17 cellular contexts compared by ENCODE assay signal in the genomic region with DNA sequence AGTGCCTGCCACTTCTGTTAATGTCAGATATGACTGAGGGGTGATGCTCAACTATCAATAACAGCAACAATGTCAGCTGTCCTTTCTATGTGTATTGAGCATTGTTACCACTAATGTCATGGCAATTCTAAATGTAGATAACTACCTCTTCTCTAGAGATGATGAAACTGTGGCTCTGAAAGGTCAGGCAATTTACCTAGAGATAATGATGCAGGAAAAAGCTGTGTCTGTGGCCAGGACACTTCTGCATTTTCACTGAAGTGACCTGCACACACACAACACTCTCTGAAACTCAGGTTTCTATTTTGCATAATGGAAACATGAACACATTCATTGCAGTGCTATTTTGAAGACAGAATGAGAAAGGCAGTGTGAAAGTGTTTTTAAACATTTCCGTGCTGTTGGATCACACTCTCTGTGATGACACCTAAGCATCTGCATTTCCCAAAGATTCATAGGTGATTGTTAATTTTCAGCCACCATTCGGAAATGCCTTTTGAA.
DNase-seq lines count a peak whose midpoint lies in the region; ATAC-seq, FAIRE-seq and TF ChIP-seq lines count a peak whose summit lies in the region.
"Had no signal": no experiment of that assay in that cellular context is flagged by ENCODE, and none has a peak within 500 bp of the region (broad histone marks: within the 10 kb centered on the region; RNA-seq: fewer than 3 reads in every experiment).

No MANE protein-coding gene starts in this region.

- 2% methylated on average over 2 of the region's 2 CpGs for WGBS in GM12878 (ENCODE audit: insufficient coverage, insufficient replicate concordance, low lambda C conversion rate, missing lambda C conversion rate)
- WGBS in right lobe of liver (ENCODE audit: insufficient coverage, low coverage, low lambda C conversion rate, missing lambda C conversion rate) = 54% methylated on average over 2 of the region's 2 CpGs

- no peaks in the 10 kb centered on the region for H3K36me3 Mint-ChIP-seq in neural progenitor cell

- BruUV-seq in GM12878 (replicated peaks; lab: Mats Ljungman, UMichigan) = no TSS peak

- peaks cover 3% of the 10 kb centered on the region for H3K4me1 Mint-ChIP-seq in neural progenitor cell
- H3K4me1 Mint-ChIP-seq: immature natural killer cell had no signal

- H2AFZ ChIP-seq in GM12878 (ENCODE audit: control insufficient read depth, low read depth, low read length) = no peak overlapping the region
- no peak overlapping the region for H2AFZ ChIP-seq in neural progenitor cell (replicated peaks)
- H2AFZ ChIP-seq: GM23248 had no signal

- POLR2A ChIA-PET in GM12878 (lab: Charles Lee) = interaction anchor here (0.6 to 3.2 kb wide), 6 partner anchors 9 to 26 kb away, joined by 3 to 25 read pairs (median 5); no protein-coding TSS in a partner anchor

- H3K9ac ChIP-seq in GM12878 (ENCODE audit: control insufficient read depth, insufficient read depth, low read length) = no peak overlapping the region
- H3K9ac ChIP-seq in neural progenitor cell = no peak overlapping the region
- H3K9ac ChIP-seq: GM23248, KMS-11 had no signal

- RAD21 ChIA-PET in GM12878 (lab: Charles Lee; ENCODE audit: unreplicated experiment) = interaction anchor here (1.3 to 4.0 kb wide), 6 partner anchors 9 to 60 kb away, joined by 3 to 30 read pairs (median 6); no protein-coding TSS in a partner anchor

- H3K27ac ChIP-seq in GM12878 (ENCODE audit: control insufficient read depth, insufficient read depth) (peak overlapping the region; percentile 69), neural progenitor cell (no peak overlapping the region), right lobe of liver (no peak overlapping the region)
- H3K27ac ChIP-seq: cardiac muscle cell, GM23248, KMS-11, SJSA1 had no signal

- H3K4me2 ChIP-seq in GM12878 (ENCODE audit: control insufficient read depth, insufficient read depth) = peak overlapping the region; percentile 60
- H3K4me2 ChIP-seq in neural progenitor cell = no peak overlapping the region
- H3K4me2 ChIP-seq: KMS-11 had no signal

- no peaks in the 10 kb centered on the region for H3F3A ChIP-seq in neural progenitor cell (ENCODE audit: low read depth)

- peak; percentile 89 for FAIRE-seq in GM12878 (lab: Jason Lieb, UNC)

- SMC1A ChIA-PET in GM12878 (lab: Charles Lee; ENCODE audit: uncharacterized antibody, unreplicated experiment) = interaction anchor here (0.8 to 16.1 kb wide), 8 partner anchors 8 to 144 kb away, joined by 3 to 305 read pairs (median 8); no protein-coding TSS in a partner anchor

- intact Hi-C loops in GM12878 (cut with micrococcal nuclease; ENCODE audit: unreplicated experiment) (loop anchor here (1.0 kb wide), 1 partner anchor 17 kb away; no protein-coding TSS in a partner anchor), mucosa of descending colon (cut with DNase I, micrococcal nuclease) (no loop called here), right lobe of liver (cut with DNase I) (no loop called here)

- TF ChIP-seq RAD21 in GM12878 (IDR thresholded peaks at IDR 0.05; ENCODE audit: insufficient read depth, low read depth, low read length) = no peak; the same call in 1 of the 2 replicates

- H3K27me3 ChIP-seq in GM12878 (replicated peaks in 1 of 2; ENCODE audit: control insufficient read depth in 2 of 2, insufficient read depth in 2 of 2, low read length in 1 of 2) = no peaks in the 10 kb centered on the region
- H3K27me3 ChIP-seq in neural progenitor cell = no peaks in the 10 kb centered on the region
- no peaks in the 10 kb centered on the region for H3K27me3 ChIP-seq in right lobe of liver
- H3K27me3 ChIP-seq: cardiac muscle cell had no signal

- H3K36me3 ChIP-seq in GM12878 (ENCODE audit: control insufficient read depth in 2 of 2, insufficient read depth in 2 of 2, low read length in 1 of 2) (peaks cover 0 to 7% of the 10 kb centered on the region in 2 experiments; a peak in 3 of 4 replicates), mucosa of descending colon (ENCODE audit: low read depth) (no peaks in the 10 kb centered on the region), neural progenitor cell (no peaks in the 10 kb centered on the region), right lobe of liver (no peaks in the 10 kb centered on the region)
- H3K36me3 ChIP-seq: cardiac muscle cell, SJSA1 had no signal

- H3K4me3 ChIP-seq in GM12878 = no peak overlapping the region; the same call in 1 of the 2 replicates
- H3K4me3 ChIP-seq in mucosa of descending colon = no peak overlapping the region
- H3K4me3 ChIP-seq in neural progenitor cell = no peak overlapping the region
- no peak overlapping the region for H3K4me3 ChIP-seq in right lobe of liver
- H3K4me3 ChIP-seq: cardiac muscle cell, GM23248, SJSA1 had no signal

- H3K9me3 ChIP-seq in GM12878 (replicated peaks; ENCODE audit: control insufficient read depth, insufficient read depth, low read length) (peaks cover 2% of the 10 kb centered on the region; the same call in 2 of the 3 replicates), mucosa of descending colon (no peaks in the 10 kb centered on the region), neural progenitor cell (ENCODE audit: low read depth) (no peaks in the 10 kb centered on the region), right lobe of liver (no peaks in the 10 kb centered on the region)
- H3K9me3 ChIP-seq: SJSA1 had no signal

- TF ChIP-seq CTCF in GM12878 (IDR thresholded peaks at IDR 0.05 in 2 of 3, conservative IDR thresholded peaks at IDR 0.05 in 1 of 3; ENCODE audit: control insufficient read depth in 2 of 3, extremely low read depth in 1 of 3, insufficient read depth in 1 of 3, low read depth in 3 of 3, low read length in 3 of 3) (no peak), mucosa of descending colon (IDR thresholded peaks at IDR 0.05) (no peak), neural progenitor cell (IDR thresholded peaks at IDR 0.05) (no peak), right lobe of liver (IDR thresholded peaks at IDR 0.05) (no peak)

- peak; percentile 91 to 98 for TF ChIP-seq EP300 in GM12878 (IDR thresholded peaks at IDR 0.05; ENCODE audit: borderline replicate concordance in 1 of 2, control insufficient read depth in 1 of 2, low read depth in 2 of 2, low read length in 2 of 2)

- no peaks in the 10 kb centered on the region for H3K27me3 Mint-ChIP-seq in neural progenitor cell (ENCODE audit: insufficient read depth, low read depth)

- H4K20me1 ChIP-seq in GM12878 (ENCODE audit: control insufficient read depth, insufficient read depth) (no peaks in the 10 kb centered on the region), neural progenitor cell (ENCODE audit: low read depth) (no peaks in the 10 kb centered on the region)

- CTCF ChIA-PET in GM12878 (lab: Yijun Ruan, JAX) = interaction anchor here (0.8 to 2.2 kb wide), 5 partner anchors 9 to 46 kb away, joined by 3 to 7 read pairs (median 6); no protein-coding TSS in a partner anchor

- H3K79me2 ChIP-seq in GM12878 (ENCODE audit: control insufficient read depth, insufficient read depth, low read length) (peaks cover 35% of the 10 kb centered on the region), neural progenitor cell (ENCODE audit: low read depth) (no peaks in the 10 kb centered on the region)

- TF ChIP-seq POLR2A in GM12878 (IDR thresholded peaks at IDR 0.05; ENCODE audit: low read depth, low read length) = no peak
- no peak for TF ChIP-seq POLR2A in right lobe of liver (IDR thresholded peaks at IDR 0.05)

- in situ Hi-C loops in GM12878 (cut with MboI) = loop anchor here (25.0 kb wide), 1 partner anchor 966 kb away; a partner anchor contains a TSS

- no peak overlapping the region for H3K27ac Mint-ChIP-seq in neural progenitor cell
- H3K27ac Mint-ChIP-seq: activated T-helper 2 cell treated with anti-CD3 and anti-CD28 coated beads, Interferon-gamma antibody, Interleukin-2, Interleukin-4, amounts not matched to agents 10 μg/mL and 5 μg/mL and 100 μg/mL, durations not matched to agents 14 hours and 24 hours and 36 hours; immature natural killer cell had no signal

- no peak overlapping the region for H3K4me3 Mint-ChIP-seq in neural progenitor cell
- H3K4me3 Mint-ChIP-seq: immature natural killer cell had no signal

- H3K4me1 ChIP-seq in GM12878 (ENCODE audit: control insufficient read depth, insufficient read depth, low read length) = peaks cover 27% of the 10 kb centered on the region
- H3K4me1 ChIP-seq in mucosa of descending colon (ENCODE audit: low read depth) = no peaks in the 10 kb centered on the region
- H3K4me1 ChIP-seq in neural progenitor cell = no peaks in the 10 kb centered on the region
- no peaks in the 10 kb centered on the region for H3K4me1 ChIP-seq in right lobe of liver
- H3K4me1 ChIP-seq: SJSA1 had no signal

- ATAC-seq in GM19023 (IDR thresholded peaks at IDR 0.05; ENCODE audit: unreplicated experiment) = peak; percentile 96
- ATAC-seq in GM21619 (IDR thresholded peaks at IDR 0.05; ENCODE audit: unreplicated experiment) = peak; percentile 98
- peak; percentile 94 for ATAC-seq in HG03103 (IDR thresholded peaks at IDR 0.05; ENCODE audit: low read depth, unreplicated experiment)
- ATAC-seq in GM12878 = peak; percentile 91
- no peak for ATAC-seq in mucosa of descending colon
- ATAC-seq in right lobe of liver = no peak

- DNase-seq in GM12878 (ENCODE audit: low read depth, low spot score) = peak; percentile 91
- DNase-seq in mucosa of descending colon = no peak
- no peak for DNase-seq in neural progenitor cell (ENCODE audit: low spot score)
- no peak for DNase-seq in SIG-M5 treated with dmso at 0.1 percent for 504 hours (lab: John Stamatoyannopoulos, UW; ENCODE audit: unreplicated experiment)
- DNase-seq in right lobe of liver = no peak
- DNase-seq: GM23248; immature natural killer cell; NCI-H2171 treated with DMSO at 0.1 percent for 48 hours; stimulated activated CD4-positive, alpha-beta T cell treated with anti-CD3 and anti-CD28 coated beads, Interleukin-12 subunit alpha, Interleukin-12 subunit beta, amount 100 ng/mL, for 4 hours; stimulated activated naive CD4-positive, alpha-beta T cell treated with Interleukin-2 at 50 U/mL for 16 hours had no signal

- H3K9me3 Mint-ChIP-seq in neural progenitor cell = no peaks in the 10 kb centered on the region
- H3K9me3 Mint-ChIP-seq: activated T-helper 2 cell treated with anti-CD3 and anti-CD28 coated beads, Interferon-gamma antibody, Interleukin-2, Interleukin-4, amounts not matched to agents 10 μg/mL and 5 μg/mL and 100 μg/mL, durations not matched to agents 14 hours and 24 hours and 36 hours had no signal

TF ChIP-seq in GM12878, 131 proteins besides CTCF, POLR2A, EP300 and RAD21 (continues in another document):
- peak; percentile 81 for TF ChIP-seq CREB1 (IDR thresholded peaks at IDR 0.05; ENCODE audit: low read depth)
- TF ChIP-seq RB1 (IDR thresholded peaks at IDR 0.05; ENCODE audit: borderline replicate concordance) = no peak
- no peak for TF ChIP-seq POLR2AphosphoS2 (IDR thresholded peaks at IDR 0.05; ENCODE audit: low read depth, low read length)
- peak; percentile 83 for TF ChIP-seq MEF2A (IDR thresholded peaks at IDR 0.05; ENCODE audit: insufficient read depth, low read depth, low read length)

Comparison
In these comparisons a context has a peak if more than half of its experiments do, and no peak if none do; other contexts are left out.
1. ATAC-seq: peak in GM19023 (single experiment), GM21619 (single experiment), HG03103 (single experiment) and GM12878 (single experiment); none in mucosa of descending colon (single experiment) and right lobe of liver (0 of 4).